17 cellular contexts compared by ENCODE assay signal in the genomic region with DNA sequence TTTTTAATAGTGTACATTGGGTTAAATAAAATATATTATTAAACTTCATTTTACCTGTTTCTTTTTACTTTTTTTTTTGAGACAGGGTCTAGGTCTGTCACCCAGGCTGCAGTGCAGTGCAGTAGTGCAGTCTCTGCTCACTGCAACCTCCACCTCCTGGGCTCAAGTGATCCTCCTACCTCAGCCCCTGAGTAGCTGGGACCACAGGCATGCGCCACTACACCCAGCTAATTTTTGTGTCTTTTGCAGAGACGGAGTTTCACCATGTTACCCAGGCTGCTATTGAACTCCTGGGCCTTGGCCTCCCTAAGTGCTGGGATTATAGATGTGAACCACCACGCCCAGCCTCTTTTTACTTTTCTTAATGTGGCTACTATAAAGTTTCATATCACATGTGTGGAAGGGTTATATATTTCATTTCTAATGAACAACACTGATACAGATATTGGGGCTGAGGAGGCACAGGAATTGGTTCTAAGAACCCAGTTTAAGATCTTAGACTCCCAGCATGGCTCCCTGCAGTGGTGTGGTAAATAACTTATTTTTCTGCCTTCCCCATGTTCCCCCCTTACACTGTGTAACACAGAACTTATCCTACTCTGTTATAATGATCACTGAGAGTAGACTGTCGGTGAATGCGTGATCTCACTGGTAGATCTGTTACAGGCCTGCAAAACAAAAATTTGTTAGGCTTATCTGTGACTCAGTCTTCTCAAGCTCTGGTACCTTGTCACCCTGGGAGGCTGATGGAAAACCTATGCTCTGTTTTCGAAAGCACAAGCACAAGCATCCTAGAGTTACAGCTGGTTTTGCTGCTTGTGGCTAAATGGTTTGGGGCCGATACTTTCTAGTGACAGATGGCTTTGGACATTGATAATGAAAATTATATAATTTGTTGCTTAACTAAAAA. TPM values are rescaled to one million over a fixed set of nuclear protein-coding genes. Genes with fewer than 3 reads are reported as not detected.
DNase-seq lines count a peak whose midpoint lies in the region; ATAC-seq, FAIRE-seq and TF ChIP-seq lines count a peak whose summit lies in the region.
"Had no signal": no experiment of that assay in that cellular context is flagged by ENCODE, and none has a peak within 500 bp of the region (broad histone marks: within the 10 kb centered on the region; RNA-seq: fewer than 3 reads in every experiment).

No MANE protein-coding gene starts in this region.

- H3K4me1 Mint-ChIP-seq in natural killer cell, result peaks cover 68 to 76% of the 10 kb centered on the region in 2 donors

- in situ Hi-C loops in brain microvascular endothelial cell (cut with HindIII; ENCODE audit: low pct_ligation_motif_present, low sequenced_read_pairs), result no loop called here

- no peaks in the 10 kb centered on the region for H3K9me3 Mint-ChIP-seq in natural killer cell
- H3K9me3 Mint-ChIP-seq: T-helper 2 cell treated with Interferon-gamma antibody and Interleukin-4, amounts not matched to agents 5 μg/mL and 100 μg/mL, for 36 hours had no signal

- no peaks in the 10 kb centered on the region for H3K9me3 ChIP-seq in body of pancreas
- H3K9me3 ChIP-seq: ascending aorta had no signal

- TF ChIP-seq POLR2A in body of pancreas (IDR thresholded peaks at IDR 0.05), result no peak

- no peaks in the 10 kb centered on the region for H3K36me3 ChIP-seq in brain microvascular endothelial cell (replicated peaks)
- H3K36me3 ChIP-seq in body of pancreas (replicated peaks in 1 of 2; ENCODE audit: insufficient read depth in 1 of 2, low read depth in 2 of 2), result no peaks in the 10 kb centered on the region
- H3K36me3 ChIP-seq: ascending aorta had no signal

- DNase-seq in Daoy (ENCODE audit: low read depth) (peak; percentile 84), M059J (ENCODE audit: low read depth) (peak; percentile 70), brain microvascular endothelial cell (peak; percentile 80), natural killer cell (no peak), NCI-H2171 treated with DMSO at 0.1 percent for 48 hours (lab: John Stamatoyannopoulos, UW) (no peak), body of pancreas (no peak), HTR-8/SVneo (ENCODE audit: insufficient read length, low spot score) (no peak), 8988T (no peak)
- DNase-seq: dorsolateral prefrontal cortex, left ventricle myocardium superior, NCI-H1048, NCI-H2171, SIG-M5, substantia nigra had no signal

- H3K4me3 ChIP-seq in brain microvascular endothelial cell (ENCODE audit: low read depth, low read length) (no peak overlapping the region), body of pancreas (no peak overlapping the region)
- H3K4me3 ChIP-seq: ascending aorta had no signal

- 91% methylated on average over 7 of the region's 7 CpGs for WGBS in body of pancreas, 2 donors

- H3K27me3 ChIP-seq in brain microvascular endothelial cell (replicated peaks), result no peaks in the 10 kb centered on the region
- H3K27me3 ChIP-seq in body of pancreas, result no peaks in the 10 kb centered on the region
- H3K27me3 ChIP-seq: ascending aorta, dorsolateral prefrontal cortex had no signal

- intact Hi-C loops in natural killer cell (cut with micrococcal nuclease), result loop anchor here (5.0 to 10.0 kb wide), 5 partner anchors 35 to 938 kb away; a partner anchor contains a TSS
- intact Hi-C loops in body of pancreas (cut with DNase I), result no loop called here

- H3K27ac Mint-ChIP-seq in natural killer cell, result peak overlapping the region; percentile 72 to 84

- ATAC-seq in natural killer cell (no peak), body of pancreas (no peak)
- ATAC-seq: left ventricle myocardium superior had no signal

- no peaks in the 10 kb centered on the region for H3K36me3 Mint-ChIP-seq in natural killer cell

- FAIRE-seq in HTR-8/SVneo (lab: Jason Lieb, UNC), result no peak

- peaks cover 24% of the 10 kb centered on the region for H3K4me1 ChIP-seq in body of pancreas

- H3K27ac ChIP-seq in brain microvascular endothelial cell, result peak overlapping the region; percentile 95
- H3K27ac ChIP-seq in body of pancreas, result no peak overlapping the region

- TF ChIP-seq CTCF in brain microvascular endothelial cell (IDR thresholded peaks at IDR 0.05; ENCODE audit: low read depth, low read length, missing control alignments) (no peak), natural killer cell (IDR thresholded peaks at IDR 0.05) (no peak), body of pancreas (IDR thresholded peaks at IDR 0.05) (no peak)

- no peak overlapping the region for H3K4me3 Mint-ChIP-seq in natural killer cell
- H3K4me3 Mint-ChIP-seq: activated CD4-positive, alpha-beta T cell treated with anti-CD3 and anti-CD28 coated beads for 36 hours had no signal

- H3K27me3 Mint-ChIP-seq in natural killer cell (ENCODE audit: low read depth in 2 of 2), result no peaks in the 10 kb centered on the region
- H3K27me3 Mint-ChIP-seq: activated CD4-positive, alpha-beta T cell treated with anti-CD3 and anti-CD28 coated beads for 36 hours had no signal

RNA-seq across cellular contexts. Expression of a gene that starts 5.8 kb away (rescaled TPM):
- 29.9 and 33.8 TPM in 2 replicates for total RNA-seq in Daoy (2014; rRNA removed; shearing (Covaris generic))
- total RNA-seq in M059J (2014; rRNA removed; shearing (Covaris generic)), result 31.5 and 35.4 TPM in 2 replicates
- 100 to 1,000 TPM in 1 of 3 donors, 10 to 100 TPM in 2; 90.4 to 120 (median 97.9) TPM for total RNA-seq in natural killer cell
- 10 to 100 TPM; 24.6 to 24.7 TPM for total RNA-seq in body of pancreas

Comparison
In these comparisons a context has a peak if more than half of its experiments do, and no peak if none do; other contexts are left out.
1. DNase-seq: peak in Daoy (single experiment), M059J (single experiment) and brain microvascular endothelial cell (single experiment); none in natural killer cell (single experiment), NCI-H2171 treated with DMSO at 0.1 percent for 48 hours (single experiment), body of pancreas (0 of 4), HTR-8/SVneo (single experiment) and 8988T (single experiment).